Comparison of ENCODE assay signal across 9 cellular contexts in genomic region chr7:100602889-100603696, GRCh38. TPM values are rescaled to one million over a fixed set of nuclear protein-coding genes. Genes with fewer than 3 reads are reported as not detected.
A peak's percentile ranks its signal among the peaks of the same experiment; 100 is the strongest.
DNase-seq lines count a peak whose midpoint lies in the region; ATAC-seq, FAIRE-seq and TF ChIP-seq lines count a peak whose summit lies in the region.
"Had no signal": no experiment of that assay in that cellular context is flagged by ENCODE, and none has a peak within 500 bp of the region (broad histone marks: within the 10 kb centered on the region; RNA-seq: fewer than 3 reads in every experiment).

No MANE protein-coding gene starts in this region.

- H3K4me3 Mint-ChIP-seq in activated T-helper 1 cell treated with anti-CD3 and anti-CD28 coated beads, Interleukin-12 subunit alpha, Interleukin-12 subunit beta, Interleukin-2, Interleukin-4 antibody, amounts not matched to agents 30 ng/mL and 10 ng/mL and 1 ng/mL, durations not matched to agents 14 hours and 24 hours and 36 hours, result peak overlapping the region; percentile 81

- H3K36me3 Mint-ChIP-seq in activated T-helper 1 cell treated with anti-CD3 and anti-CD28 coated beads, Interleukin-12 subunit alpha, Interleukin-12 subunit beta, Interleukin-2, Interleukin-4 antibody, amounts not matched to agents 30 ng/mL and 10 ng/mL and 1 ng/mL, durations not matched to agents 14 hours and 24 hours and 36 hours (ENCODE audit: low read depth), result no peaks in the 10 kb centered on the region

- no peak for TF ChIP-seq EP300 in stomach (IDR thresholded peaks at IDR 0.05)

- TF ChIP-seq CTCF in stomach (IDR thresholded peaks at IDR 0.05), result no peak

- H3K4me1 ChIP-seq in iPS DF 6.9 (ENCODE audit: control insufficient read depth, insufficient read depth, low read length) (peaks cover 3% of the 10 kb centered on the region), stomach (peaks cover 23 to 42% (median 36%) of the 10 kb centered on the region in 4 donors)

- ATAC-seq in HG03196 (IDR thresholded peaks at IDR 0.05; ENCODE audit: unreplicated experiment), result no peak

- no peaks in the 10 kb centered on the region for H3K9me3 Mint-ChIP-seq in activated T-helper 1 cell treated with anti-CD3 and anti-CD28 coated beads, Interleukin-12 subunit alpha, Interleukin-12 subunit beta, Interleukin-2, Interleukin-4 antibody, amounts not matched to agents 30 ng/mL and 10 ng/mL and 1 ng/mL, durations not matched to agents 14 hours and 24 hours and 36 hours

- H3K27ac ChIP-seq in iPS DF 6.9 (ENCODE audit: low read length) (no peak overlapping the region), stomach (peak overlapping the region; percentile 17 to 89 (median 83))

- 0 out of 2 replicates have a peak, but pooled peaks cover 5% of the 10 kb centered on the region for H3K36me3 ChIP-seq in iPS DF 6.9 (ENCODE audit: control insufficient read depth, insufficient read depth, low read length)
- no peaks in the 10 kb centered on the region for H3K36me3 ChIP-seq in stomach

- peak overlapping the region; percentile 39; the same call in 1 of the 2 replicates for H3K4me3 ChIP-seq in iPS DF 6.9 (ENCODE audit: low read length)
- peak overlapping the region; percentile 61 to 86 (median 76) for H3K4me3 ChIP-seq in stomach

- peaks cover 12% of the 10 kb centered on the region for H3K27me3 Mint-ChIP-seq in activated T-helper 1 cell treated with anti-CD3 and anti-CD28 coated beads, Interleukin-12 subunit alpha, Interleukin-12 subunit beta, Interleukin-2, Interleukin-4 antibody, amounts not matched to agents 30 ng/mL and 10 ng/mL and 1 ng/mL, durations not matched to agents 14 hours and 24 hours and 36 hours (ENCODE audit: insufficient read depth)

- no peaks in the 10 kb centered on the region for H3K9me3 ChIP-seq in iPS DF 6.9 (ENCODE audit: control insufficient read depth, insufficient read depth, low read length)
- H3K9me3 ChIP-seq in stomach, result no peaks in the 10 kb centered on the region

- H3K27me3 ChIP-seq in iPS DF 6.9 (ENCODE audit: control insufficient read depth, insufficient read depth, low read length), result no peaks in the 10 kb centered on the region
- peaks cover 0 to 3% (median 0%) of the 10 kb centered on the region in 3 donors for H3K27me3 ChIP-seq in stomach

- intact Hi-C loops in activated T-helper 1 cell treated with anti-CD3 and anti-CD28 coated beads, Interleukin-12 subunit alpha, Interleukin-12 subunit beta, Interleukin-2, Interleukin-4 antibody, amounts not matched to agents 30 ng/mL and 10 ng/mL and 1 ng/mL, durations not matched to agents 14 hours and 24 hours and 36 hours (cut with micrococcal nuclease), result no loop called here
- intact Hi-C loops in stomach (cut with DNase I; ENCODE audit: low total_unique reads), result no loop called here

- no CpG with 5 or more reads among the region's 20 CpGs for WGBS in iPS DF 6.9 (ENCODE audit: insufficient coverage, insufficient read length)
- 42 to 50% (median 44%) methylated on average over 16 to 20 of the region's 20 CpGs for WGBS in stomach, 5 donors

- TF ChIP-seq POLR2A in stomach (IDR thresholded peaks at IDR 0.05), result no peak
- no peak for TF ChIP-seq POLR2A in GM12892 (IDR thresholded peaks at IDR 0.05; ENCODE audit: low read depth, low read length)

- H3K4me1 Mint-ChIP-seq in activated T-helper 1 cell treated with anti-CD3 and anti-CD28 coated beads, Interleukin-12 subunit alpha, Interleukin-12 subunit beta, Interleukin-2, Interleukin-4 antibody, amounts not matched to agents 30 ng/mL and 10 ng/mL and 1 ng/mL, durations not matched to agents 14 hours and 24 hours and 36 hours (ENCODE audit: low read depth), result peaks cover 20% of the 10 kb centered on the region

- no peak overlapping the region for H3K27ac Mint-ChIP-seq in activated T-helper 1 cell treated with anti-CD3 and anti-CD28 coated beads, Interleukin-12 subunit alpha, Interleukin-12 subunit beta, Interleukin-2, Interleukin-4 antibody, amounts not matched to agents 30 ng/mL and 10 ng/mL and 1 ng/mL, durations not matched to agents 14 hours and 24 hours and 36 hours

- DNase-seq in DMS 273 (lab: John Stamatoyannopoulos, UW; ENCODE audit: unreplicated experiment), result peak; percentile 60
- DNase-seq in DMS 273 treated with DMSO at 0.1 percent for 48 hours (lab: John Stamatoyannopoulos, UW), result no peak
- no peak for DNase-seq in activated T-helper 1 cell treated with anti-CD3 and anti-CD28 coated beads, Interleukin-12 subunit alpha, Interleukin-12 subunit beta, Interleukin-2, Interleukin-4 antibody, amounts not matched to agents 30 ng/mL and 10 ng/mL and 1 ng/mL, durations not matched to agents 14 hours and 24 hours and 36 hours (ENCODE audit: low spot score)
- DNase-seq in iPS DF 6.9 (ENCODE audit: low read depth, low spot score), result no peak
- DNase-seq in stomach, result no peak
- no peak for DNase-seq in GM12892 (ENCODE audit: insufficient read length)
- no peak for DNase-seq in NCI-H446 treated with DMSO at 0.1 percent for 48 hours (lab: John Stamatoyannopoulos, UW)

- FAIRE-seq in GM12892 (lab: Jason Lieb, UNC), result no peak
- FAIRE-seq: A204.1 had no signal

RNA-seq across cellular contexts. Expression of gene PCOLCE, which starts 0.9 kb away (rescaled TPM):
- total RNA-seq in activated T-helper 1 cell treated with anti-CD3 and anti-CD28 coated beads, Interleukin-12 subunit alpha, Interleukin-12 subunit beta, Interleukin-2, Interleukin-4 antibody, amounts not matched to agents 30 ng/mL and 10 ng/mL and 1 ng/mL, durations not matched to agents 14 hours and 24 hours and 36 hours, result 4.3 and 4.7 TPM in 2 replicates
- 100 to 1,000 TPM in 1 of 5 donors, 10 to 100 TPM in 4; 15.8 to 129 (median 37.8) TPM for total RNA-seq in stomach
- 10 to 100 TPM; 15.6 to 25.0 (median 18.6) TPM for polyA plus RNA-seq in stomach
- polyA plus RNA-seq in GM12892 (2012; ENCODE audit: missing spikeins), result 0.70 TPM

RNA-seq across cellular contexts. Expression of gene MOSPD3, which starts 9.2 kb away (rescaled TPM):
- 10.3 and 11.5 TPM in 2 replicates for total RNA-seq in activated T-helper 1 cell treated with anti-CD3 and anti-CD28 coated beads, Interleukin-12 subunit alpha, Interleukin-12 subunit beta, Interleukin-2, Interleukin-4 antibody, amounts not matched to agents 30 ng/mL and 10 ng/mL and 1 ng/mL, durations not matched to agents 14 hours and 24 hours and 36 hours
- total RNA-seq in stomach, result 10 to 100 TPM in 2 of 5 donors, 1 to 10 TPM in 2, not detected in 1; 4.0 to 21.1 (median 9.8) TPM
- 10 to 100 TPM; 20.4 to 30.7 (median 29.1) TPM for polyA plus RNA-seq in stomach
- polyA plus RNA-seq in GM12892 (2012; ENCODE audit: missing spikeins), result 4.6 TPM

RNA-seq across cellular contexts. Expression of gene FBXO24, which starts 17.0 kb away (rescaled TPM):
- total RNA-seq in activated T-helper 1 cell treated with anti-CD3 and anti-CD28 coated beads, Interleukin-12 subunit alpha, Interleukin-12 subunit beta, Interleukin-2, Interleukin-4 antibody, amounts not matched to agents 30 ng/mL and 10 ng/mL and 1 ng/mL, durations not matched to agents 14 hours and 24 hours and 36 hours, result 0.27 and 0.41 TPM in 2 replicates
- total RNA-seq in stomach, result under 1 TPM in 3 of 5 donors, not detected in 2; 0.37 to 0.45 (median 0.43) TPM
- under 1 TPM in 2 of 3 donors, not detected in 1; 0.44 to 0.88 TPM for polyA plus RNA-seq in stomach
- polyA plus RNA-seq in GM12892 (2012; ENCODE audit: missing spikeins), result 0.23 TPM

RNA-seq across cellular contexts. Expression of gene LRCH4, which starts 17.2 kb away (rescaled TPM):
- 104 and 107 TPM in 2 replicates for total RNA-seq in activated T-helper 1 cell treated with anti-CD3 and anti-CD28 coated beads, Interleukin-12 subunit alpha, Interleukin-12 subunit beta, Interleukin-2, Interleukin-4 antibody, amounts not matched to agents 30 ng/mL and 10 ng/mL and 1 ng/mL, durations not matched to agents 14 hours and 24 hours and 36 hours
- 100 to 1,000 TPM in 3 of 5 donors, 10 to 100 TPM in 2; 23.7 to 263 (median 154) TPM for total RNA-seq in stomach
- polyA plus RNA-seq in stomach, result 10 to 100 TPM; 23.5 to 39.5 (median 26.0) TPM
- polyA plus RNA-seq in GM12892 (2012; ENCODE audit: missing spikeins), result 13.7 TPM

RNA-seq across cellular contexts. Expression of gene SAP25, which starts 29.4 kb away (rescaled TPM):
- total RNA-seq in activated T-helper 1 cell treated with anti-CD3 and anti-CD28 coated beads, Interleukin-12 subunit alpha, Interleukin-12 subunit beta, Interleukin-2, Interleukin-4 antibody, amounts not matched to agents 30 ng/mL and 10 ng/mL and 1 ng/mL, durations not matched to agents 14 hours and 24 hours and 36 hours, result 9.1 and 11.2 TPM in 2 replicates
- total RNA-seq in stomach, result 1 to 10 TPM in 1 of 5 donors, under 1 TPM in 1, not detected in 3; 0.92 to 1.8 TPM
- polyA plus RNA-seq in stomach, result 1 to 10 TPM; 1.4 to 4.7 (median 2.3) TPM
- 1.4 TPM for polyA plus RNA-seq in GM12892 (2012; ENCODE audit: missing spikeins)
